Comparison of ENCODE assay signal across 8 cellular contexts in genomic region chr2:240557808-240558207, GRCh38. TPM values are rescaled to one million over a fixed set of nuclear protein-coding genes. Genes with fewer than 3 reads are reported as not detected.
DNase-seq lines count a peak whose midpoint lies in the region; ATAC-seq and TF ChIP-seq lines count a peak whose summit lies in the region.

ANKMY1 (minus strand) TSS chr2:240557988; CDS start chr2:240557335, 653 bp downstream.

- peak; percentile 26 for DNase-seq in NCI-H345 treated with DMSO at 0.1 percent for 48 hours (lab: John Stamatoyannopoulos, UW; ENCODE audit: unreplicated experiment)
- DNase-seq in activated T-helper 1 cell treated with anti-CD3 and anti-CD28 coated beads, Interleukin-12 subunit alpha, Interleukin-12 subunit beta, Interleukin-2, Interleukin-4 antibody, amounts not matched to agents 30 ng/mL and 10 ng/mL and 1 ng/mL, durations not matched to agents 14 hours and 24 hours and 36 hours (ENCODE audit: low spot score) = peak; percentile 64
- peak; percentile 75 for DNase-seq in fibroblast of pulmonary artery (ENCODE audit: low read depth)
- DNase-seq in natural killer cell = no peak

- H3K4me3 Mint-ChIP-seq in activated T-helper 1 cell treated with anti-CD3 and anti-CD28 coated beads, Interleukin-12 subunit alpha, Interleukin-12 subunit beta, Interleukin-2, Interleukin-4 antibody, amounts not matched to agents 30 ng/mL and 10 ng/mL and 1 ng/mL, durations not matched to agents 14 hours and 24 hours and 36 hours = peak within 1 kb of the TSS; percentile 83
- peak within 1 kb of the TSS; percentile 71 for H3K4me3 Mint-ChIP-seq in natural killer cell

- H3K4me1 ChIP-seq in thymus (ENCODE audit: control insufficient read depth, insufficient read depth, low read length) = peaks cover 18% of the 10 kb centered on the region

- peaks cover 17% of the 10 kb centered on the region for H3K36me3 Mint-ChIP-seq in activated T-helper 1 cell treated with anti-CD3 and anti-CD28 coated beads, Interleukin-12 subunit alpha, Interleukin-12 subunit beta, Interleukin-2, Interleukin-4 antibody, amounts not matched to agents 30 ng/mL and 10 ng/mL and 1 ng/mL, durations not matched to agents 14 hours and 24 hours and 36 hours (ENCODE audit: low read depth)
- no peaks in the 10 kb centered on the region for H3K36me3 Mint-ChIP-seq in natural killer cell

- peaks cover 7% of the 10 kb centered on the region for H3K36me3 ChIP-seq in thymus (ENCODE audit: control insufficient read depth, insufficient read depth)

- ATAC-seq in natural killer cell (no peak), GM21576 (IDR thresholded peaks at IDR 0.05; ENCODE audit: unreplicated experiment) (no peak), GM18858 (IDR thresholded peaks at IDR 0.05; ENCODE audit: unreplicated experiment) (no peak)

- H3K27me3 ChIP-seq in thymus (ENCODE audit: control insufficient read depth, insufficient read depth) = no peaks in the 10 kb centered on the region

- H3K9me3 Mint-ChIP-seq in activated T-helper 1 cell treated with anti-CD3 and anti-CD28 coated beads, Interleukin-12 subunit alpha, Interleukin-12 subunit beta, Interleukin-2, Interleukin-4 antibody, amounts not matched to agents 30 ng/mL and 10 ng/mL and 1 ng/mL, durations not matched to agents 14 hours and 24 hours and 36 hours = no peaks in the 10 kb centered on the region
- no peaks in the 10 kb centered on the region for H3K9me3 Mint-ChIP-seq in natural killer cell

- H3K4me1 Mint-ChIP-seq in activated T-helper 1 cell treated with anti-CD3 and anti-CD28 coated beads, Interleukin-12 subunit alpha, Interleukin-12 subunit beta, Interleukin-2, Interleukin-4 antibody, amounts not matched to agents 30 ng/mL and 10 ng/mL and 1 ng/mL, durations not matched to agents 14 hours and 24 hours and 36 hours (ENCODE audit: low read depth) = peaks cover 46% of the 10 kb centered on the region
- H3K4me1 Mint-ChIP-seq in natural killer cell = peaks cover 36 to 63% of the 10 kb centered on the region in 2 donors

- H3K27ac Mint-ChIP-seq in activated T-helper 1 cell treated with anti-CD3 and anti-CD28 coated beads, Interleukin-12 subunit alpha, Interleukin-12 subunit beta, Interleukin-2, Interleukin-4 antibody, amounts not matched to agents 30 ng/mL and 10 ng/mL and 1 ng/mL, durations not matched to agents 14 hours and 24 hours and 36 hours = no peak within 1 kb of the TSS
- H3K27ac Mint-ChIP-seq in natural killer cell = peak within 1 kb of the TSS; percentile 52 to 99

- intact Hi-C loops in activated T-helper 1 cell treated with anti-CD3 and anti-CD28 coated beads, Interleukin-12 subunit alpha, Interleukin-12 subunit beta, Interleukin-2, Interleukin-4 antibody, amounts not matched to agents 30 ng/mL and 10 ng/mL and 1 ng/mL, durations not matched to agents 14 hours and 24 hours and 36 hours (cut with micrococcal nuclease) = loop anchor here (1.0 kb wide), 1 partner anchor 8 kb away; no protein-coding TSS in a partner anchor
- intact Hi-C loops in natural killer cell (cut with micrococcal nuclease) = no loop called here

- peak within 1 kb of the TSS; percentile 53 for H3K4me3 ChIP-seq in fibroblast of pulmonary artery (replicated peaks; ENCODE audit: low read depth, low read length)
- H3K4me3 ChIP-seq in thymus (ENCODE audit: low read length) = peak within 1 kb of the TSS; percentile 31

- WGBS in thymus = 9% methylated on average over 47 of the region's 47 CpGs

- H3K27me3 Mint-ChIP-seq in activated T-helper 1 cell treated with anti-CD3 and anti-CD28 coated beads, Interleukin-12 subunit alpha, Interleukin-12 subunit beta, Interleukin-2, Interleukin-4 antibody, amounts not matched to agents 30 ng/mL and 10 ng/mL and 1 ng/mL, durations not matched to agents 14 hours and 24 hours and 36 hours (ENCODE audit: insufficient read depth) = no peaks in the 10 kb centered on the region
- H3K27me3 Mint-ChIP-seq in natural killer cell (ENCODE audit: low read depth in 2 of 2) = no peaks in the 10 kb centered on the region

- TF ChIP-seq CTCF in C4-2B (conservative IDR thresholded peaks at IDR 0.05) (no peak), fibroblast of pulmonary artery (IDR thresholded peaks at IDR 0.05; ENCODE audit: low read length, missing control alignments) (no peak), natural killer cell (IDR thresholded peaks at IDR 0.05) (no peak)

- H3K27ac ChIP-seq in C4-2B (peak within 1 kb of the TSS; percentile 60), thymus (ENCODE audit: low read depth) (no peak within 1 kb of the TSS)

- H3K9me3 ChIP-seq in thymus (ENCODE audit: control insufficient read depth) = no peaks in the 10 kb centered on the region

RNA-seq across cellular contexts. Expression of gene ANKMY1, which starts in this region (rescaled TPM):
- 21.9 and 25.2 TPM in 2 replicates for total RNA-seq in activated T-helper 1 cell treated with anti-CD3 and anti-CD28 coated beads, Interleukin-12 subunit alpha, Interleukin-12 subunit beta, Interleukin-2, Interleukin-4 antibody, amounts not matched to agents 30 ng/mL and 10 ng/mL and 1 ng/mL, durations not matched to agents 14 hours and 24 hours and 36 hours
- total RNA-seq in natural killer cell = 10 to 100 TPM; 43.8 to 51.5 (median 46.6) TPM
- 10.3 TPM for polyA plus RNA-seq in thymus
